ENCODE assay signal across 12 cellular contexts in genomic region chr3:194714564-194714963, GRCh38.
"Had no signal": no experiment of that assay in that cellular context is flagged by ENCODE, and none has a peak within 500 bp of the region (broad histone marks: within the 10 kb centered on the region; RNA-seq: fewer than 3 reads in every experiment).

No MANE protein-coding gene starts in this region.

- H3K36me3 ChIP-seq: adrenal gland, ovary, sigmoid colon had no signal

- H3K27ac Mint-ChIP-seq: activated naive CD4-positive, alpha-beta T cell treated with anti-CD3 and anti-CD28 coated beads, Interleukin-2, amount 50 U/mL, for 24 hours; activated T-helper 2 cell treated with anti-CD3 and anti-CD28 coated beads, Interferon-gamma antibody, Interleukin-2, Interleukin-4, amounts not matched to agents 10 μg/mL and 5 μg/mL and 100 μg/mL, durations not matched to agents 14 hours and 24 hours and 36 hours had no signal

- H3K4me1 ChIP-seq: adrenal gland, sigmoid colon had no signal

- H3K9me3 Mint-ChIP-seq: activated naive CD4-positive, alpha-beta T cell treated with anti-CD3 and anti-CD28 coated beads, Interleukin-2, amount 50 U/mL, for 24 hours; activated T-helper 2 cell treated with anti-CD3 and anti-CD28 coated beads, Interferon-gamma antibody, Interleukin-2, Interleukin-4, amounts not matched to agents 10 μg/mL and 5 μg/mL and 100 μg/mL, durations not matched to agents 14 hours and 24 hours and 36 hours; neural crest cell; T-cell had no signal

- DNase-seq: activated CD4-positive, CD25-positive, alpha-beta regulatory T cell treated with anti-CD3 and anti-CD28 coated beads, Interleukin-2, amount 50 U/mL, for 72 hours; adrenal gland; ovary; sigmoid colon; stimulated activated CD4-positive, alpha-beta T cell treated with anti-CD3 and anti-CD28 coated beads, Interleukin-1b, Interleukin-23, amount 100 ng/mL, for 48 hours; T1000 had no signal

- H3K4me3 Mint-ChIP-seq: activated naive CD4-positive, alpha-beta T cell treated with anti-CD3 and anti-CD28 coated beads, Interleukin-2, amount 50 U/mL, for 24 hours; neural crest cell had no signal

- H3K4me3 ChIP-seq: adrenal gland, coronary artery, ovary, sigmoid colon had no signal

- H3K36me3 Mint-ChIP-seq: activated naive CD4-positive, alpha-beta T cell treated with anti-CD3 and anti-CD28 coated beads, Interleukin-2, amount 50 U/mL, for 24 hours; T-cell had no signal

- H3K27ac ChIP-seq: adrenal gland, coronary artery, ovary, sigmoid colon had no signal

- H3K27me3 ChIP-seq: adrenal gland, ovary, sigmoid colon had no signal

- H3K27me3 Mint-ChIP-seq: activated naive CD4-positive, alpha-beta T cell treated with anti-CD3 and anti-CD28 coated beads, Interleukin-2, amount 50 U/mL, for 24 hours; T-cell had no signal

- H3K9me3 ChIP-seq: adrenal gland, ovary had no signal

- FAIRE-seq: urothelium cell line had no signal

- H3K4me1 Mint-ChIP-seq: activated naive CD4-positive, alpha-beta T cell treated with anti-CD3 and anti-CD28 coated beads, Interleukin-2, amount 50 U/mL, for 24 hours; neural crest cell had no signal
